28 cellular contexts compared by ENCODE assay signal in the genomic region with DNA sequence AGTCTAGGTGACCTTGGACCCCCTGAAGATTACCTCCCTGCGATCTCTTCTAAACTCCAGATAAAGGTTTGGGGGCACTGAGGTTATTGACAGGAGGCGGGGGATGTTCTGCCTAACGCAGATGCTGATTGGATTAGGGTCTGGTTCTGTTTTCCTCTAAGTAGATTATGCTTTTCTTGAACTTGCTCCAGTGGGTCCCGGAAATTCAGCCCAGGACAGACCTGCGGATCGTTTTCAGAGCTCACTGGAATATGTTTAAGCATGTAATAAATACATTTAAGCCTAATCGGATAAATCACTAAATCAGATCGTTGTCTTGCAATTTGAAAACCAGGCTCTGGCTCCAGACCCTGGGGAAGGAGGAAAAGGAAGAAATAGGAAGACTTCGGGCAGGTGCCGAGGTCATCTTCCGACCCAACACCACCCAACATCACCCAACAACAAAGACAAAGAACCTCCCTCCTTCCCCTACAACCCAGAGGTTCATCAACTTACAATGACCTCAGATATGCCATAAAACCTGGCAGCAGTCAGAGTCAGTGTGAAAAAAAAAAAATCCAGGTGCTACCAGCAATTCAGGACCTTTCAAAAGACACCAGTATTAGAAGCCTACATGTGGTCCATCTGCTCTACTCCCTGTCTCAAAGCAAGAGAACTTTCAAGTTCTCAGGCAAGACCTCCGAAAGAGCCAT.
"Had no signal": no experiment of that assay in that cellular context is flagged by ENCODE, and none has a peak within 500 bp of the region (broad histone marks: within the 10 kb centered on the region; RNA-seq: fewer than 3 reads in every experiment).

No MANE protein-coding gene starts in this region.

- FAIRE-seq: astrocyte, TTC549 had no signal

- ATAC-seq: activated naive CD4-positive, alpha-beta T cell treated with anti-CD3 and anti-CD28 coated beads, Interleukin-2, amount 50 U/mL, for 72 hours; activated T-cell treated with anti-CD3 and anti-CD28 coated beads, Interleukin-2, amount 50 U/mL, for 4 hours; body of pancreas; PC-3 had no signal

- DNase-seq: activated CD4-positive, alpha-beta memory T cell treated with anti-CD3 and anti-CD28 coated beads for 36 hours; activated CD4-positive, alpha-beta T cell treated with anti-CD3 and anti-CD28 coated beads, Interleukin-2, amount 10 ng/mL, durations not matched to agents 7 days and 5 days; activated CD4-positive, CD25-positive, alpha-beta regulatory T cell; activated CD8-positive, alpha-beta memory T cell treated with anti-CD3 and anti-CD28 coated beads, Interleukin-2, amount 50 U/mL, for 4 hours; activated gamma-delta T cell treated with Interleukin-2 at 50 U/mL for 16 hours; activated naive CD4-positive, alpha-beta T cell treated with anti-CD3 and anti-CD28 coated beads for 36 hours; activated T-cell treated with anti-CD3 and anti-CD28 coated beads for 4 hours; activated T-cell treated with anti-CD3 and anti-CD28 coated beads, Interleukin-2, amount 50 U/mL, for 4 hours; adrenal gland; body of pancreas; NCI-H1092 treated with DMSO at 0.1 percent for 48 hours; NCI-H1417; NCI-H146; NCI-H187 treated with DMSO at 0.1 percent for 48 hours; NCI-H2081; NCI-H226; NCI-H446 treated with DMSO at 0.1 percent for 48 hours; NCI-H69; NK-92 treated with Interleukin-12 subunit alpha and Interleukin-12 subunit beta, amount 100 ng/mL, for 24 hours; PC-3; Peyer's patch; RPMI8226; SIG-M5 had no signal

- H3K27ac ChIP-seq: adrenal gland, body of pancreas, breast epithelium, KMS-11, Peyer's patch had no signal
